In genomic region chr17:44014437-44015172, GRCh38 we compare ENCODE assay signal across 1 cellular context.
TF ChIP-seq lines count a peak whose summit lies in the region.

Gene TMEM101 (minus strand): TSS chr17:44014963. CDS start chr17:44014952, 11 bp downstream.

TF ChIP-seq in HepG2, 621 proteins besides CTCF, POLR2A, EP300 and RAD21 (continued from another document):
- TF ChIP-seq AHDC1 (CRISPR knock-in tag; IDR thresholded peaks at IDR 0.05; ENCODE audit: borderline replicate concordance) (peak; percentile 53; the same call in 1 of the 2 replicates), FOXC1 (CRISPR knock-in tag; IDR thresholded peaks at IDR 0.05; ENCODE audit: borderline replicate concordance) (peak; percentile 83), KIAA2018 (CRISPR knock-in tag; IDR thresholded peaks at IDR 0.05; ENCODE audit: borderline replicate concordance) (0 out of 2 replicates have a peak, but pooled peaks have one; percentile 81), TFDP2 (CRISPR knock-in tag; IDR thresholded peaks at IDR 0.05) (peak; percentile 83), ZNF343 (CRISPR knock-in tag; IDR thresholded peaks at IDR 0.05) (peak; percentile 92; the same call in 1 of the 2 replicates), ZBTB40 (IDR thresholded peaks at IDR 0.05) (peak; percentile 97), ZBTB40 (CRISPR knock-in tag; IDR thresholded peaks at IDR 0.05) (peak; percentile 90), ZNF414 (CRISPR knock-in tag; IDR thresholded peaks at IDR 0.05) (peak; percentile 89), CHD4 (IDR thresholded peaks at IDR 0.05; ENCODE audit: borderline replicate concordance, low read length) (no peak), ZNF121 (CRISPR knock-in tag; IDR thresholded peaks at IDR 0.05) (no peak; the same call in 1 of the 2 replicates), ZNF724P (CRISPR knock-in tag; IDR thresholded peaks at IDR 0.05; ENCODE audit: borderline replicate concordance) (0 out of 2 replicates have a peak, but pooled peaks have one; percentile 59), MAFF (IDR thresholded peaks at IDR 0.05; ENCODE audit: low read depth, low read length) (no peak), ZNF780A (CRISPR knock-in tag; IDR thresholded peaks at IDR 0.05) (no peak), HOXD1 (CRISPR knock-in tag; IDR thresholded peaks at IDR 0.05) (0 out of 2 replicates have a peak, but pooled peaks have one; percentile 84), AGO1 (IDR thresholded peaks at IDR 0.05; ENCODE audit: low read depth, low read length, poor library complexity, severe bottlenecking) (peak; percentile 85), ATF4 (CRISPR knock-in tag; IDR thresholded peaks at IDR 0.05) (peak in 1 of 2 experiments; percentile 76; a peak in 2 of 4 replicates), SRSF9 (IDR thresholded peaks at IDR 0.05; ENCODE audit: borderline replicate concordance, insufficient read depth, low read depth, low read length, poor library complexity, severe bottlenecking) (no peak)
